ENCODE assay signal across 8 cellular contexts in genomic region chr2:95403204-95403721, GRCh38. TPM values are rescaled to one million over a fixed set of nuclear protein-coding genes. Genes with fewer than 3 reads are reported as not detected.
A peak's percentile ranks its signal among the peaks of the same experiment; 100 is the strongest.
DNase-seq lines count a peak whose midpoint lies in the region; ATAC-seq and TF ChIP-seq lines count a peak whose summit lies in the region.
"Not testable (repeated sequence)": the region's sequence is repeated elsewhere in the genome, so short reads cannot be mapped to it uniquely, and the experiment has no call there.

No MANE protein-coding gene starts in this region.

- H3K27ac ChIP-seq in VCaP (peak overlapping the region; percentile 67; the same call in 1 of the 2 replicates), breast epithelium (peak overlapping the region; percentile 76 to 87)
- not testable (repeated sequence) for H3K27ac ChIP-seq in aorta (ENCODE audit: low read depth in 1 of 2, low read length in 2 of 2)

- ATAC-seq in HG02852 (IDR thresholded peaks at IDR 0.05; ENCODE audit: unreplicated experiment) (peak; percentile 34), aorta (ENCODE audit: low FRiP score) (peak; percentile 43)

- TF ChIP-seq CTCF in GM12874 (IDR thresholded peaks at IDR 0.05; ENCODE audit: insufficient read depth, low read depth, low read length) (peak; percentile 39; the same call in 1 of the 2 replicates), VCaP (conservative IDR thresholded peaks at IDR 0.05) (peak; percentile 48), osteocyte (IDR thresholded peaks at IDR 0.05) (peak; percentile 56)
- not testable (repeated sequence) for TF ChIP-seq CTCF in breast epithelium (IDR thresholded peaks at IDR 0.05)

- not testable (repeated sequence) for TF ChIP-seq POLR2A in breast epithelium (IDR thresholded peaks at IDR 0.05)

- not testable (repeated sequence) for H3K27me3 ChIP-seq in breast epithelium; aorta (ENCODE audit: control insufficient read depth in 1 of 2, insufficient read depth in 2 of 2, low read length in 1 of 2)

- H3K36me3 ChIP-seq in breast epithelium; aorta (ENCODE audit: control insufficient read depth in 1 of 2, insufficient read depth in 2 of 2, low read length in 1 of 2): not testable (repeated sequence)

- WGBS in aorta, 2 donors, result 3 to 4% methylated on average over 5 of the region's 5 CpGs

- H3K36me3 Mint-ChIP-seq in osteocyte (ENCODE audit: unreplicated experiment), result not testable (repeated sequence)

- not testable (repeated sequence) for H3K9me3 Mint-ChIP-seq in osteocyte (ENCODE audit: unreplicated experiment)

- peak overlapping the region; percentile 99 for H3K4me3 Mint-ChIP-seq in osteocyte (ENCODE audit: unreplicated experiment)

- not testable (repeated sequence) for H3K4me1 ChIP-seq in breast epithelium; aorta (ENCODE audit: control insufficient read depth in 1 of 2, insufficient read depth in 2 of 2, low read length in 2 of 2)

- H3K4me3 ChIP-seq in breast epithelium, result peak overlapping the region; percentile 72 to 95 (median 78)
- peak overlapping the region; percentile 36 to 80 for H3K4me3 ChIP-seq in aorta (ENCODE audit: low read length in 2 of 2)

- intact Hi-C loops in breast epithelium (cut with DNase I; ENCODE audit: low total_unique reads), result not testable (repeated sequence)
- intact Hi-C loops in aorta (cut with DNase I), result loop anchor here in 1 of 2 donors (5.0 kb wide), 1 partner anchor 236 kb away; the partner anchor contains the start of gene ZNF2

- peaks cover 28% of the 10 kb centered on the region for H3K4me1 Mint-ChIP-seq in osteocyte (ENCODE audit: unreplicated experiment)

- DNase-seq in NCI-H1694 treated with DMSO at 0.1 percent for 48 hours (lab: John Stamatoyannopoulos, UW) (peak; percentile 13), hippocampal formation (lab: John Stamatoyannopoulos, UW) (peak; percentile 14 to 49), osteocyte (ENCODE audit: extremely low spot score, unreplicated experiment) (peak; percentile 72)
- DNase-seq in breast epithelium (ENCODE audit: low spot score in 2 of 2); aorta: not testable (repeated sequence)

- not testable (repeated sequence) for H3K27me3 Mint-ChIP-seq in osteocyte (ENCODE audit: unreplicated experiment)

- peak overlapping the region; percentile 97 for H3K27ac Mint-ChIP-seq in osteocyte (ENCODE audit: unreplicated experiment)

- not testable (repeated sequence) for H3K9me3 ChIP-seq in breast epithelium; aorta (ENCODE audit: control insufficient read depth, low read length)

RNA-seq across cellular contexts. Expression of gene FAHD2A, which starts 0.8 kb away (rescaled TPM):
- total RNA-seq in breast epithelium (10 to 100 TPM; 19.3 to 50.1 (median 24.3) TPM), osteocyte (40.3 and 40.4 TPM in 2 replicates), aorta (10 to 100 TPM; 17.7 to 23.3 TPM)
- 10 to 100 TPM; 22.4 to 22.8 TPM for polyA plus RNA-seq in aorta
